Comparison of ENCODE assay signal across 30 cellular contexts in the genomic region with DNA sequence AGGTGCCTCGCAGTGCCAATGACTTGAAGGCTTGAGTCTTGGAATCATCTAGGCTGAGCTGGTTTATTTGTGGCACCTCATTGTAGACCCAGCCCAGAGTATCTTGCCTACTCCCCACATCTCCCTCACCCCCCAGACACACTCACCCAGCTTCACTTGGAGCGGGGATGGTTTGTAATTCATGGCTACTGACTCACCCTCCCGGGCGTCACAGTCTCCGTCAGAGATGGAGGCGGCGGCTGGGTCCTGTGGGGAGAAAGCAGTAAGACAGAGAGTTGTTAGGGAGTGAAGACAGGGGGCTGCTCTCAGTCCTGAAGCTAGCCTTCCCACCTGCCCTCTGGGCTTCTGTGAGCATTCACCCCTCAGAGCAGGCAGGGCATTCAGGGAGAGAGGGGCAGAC. TPM values are rescaled to one million over a fixed set of nuclear protein-coding genes. Genes with fewer than 3 reads are reported as not detected.
A peak's percentile ranks its signal among the peaks of the same experiment; 100 is the strongest.
DNase-seq lines count a peak whose midpoint lies in the region; ATAC-seq and TF ChIP-seq lines count a peak whose summit lies in the region.
"Had no signal": no experiment of that assay in that cellular context is flagged by ENCODE, and none has a peak within 500 bp of the region (broad histone marks: within the 10 kb centered on the region; RNA-seq: fewer than 3 reads in every experiment).

No MANE protein-coding gene starts in this region.

- H3K36me3 ChIP-seq in MM.1S (replicated peaks; ENCODE audit: insufficient read depth, low read length): no peaks in the 10 kb centered on the region

- H3K9me2 ChIP-seq in MM.1S (replicated peaks; ENCODE audit: insufficient read depth, low read length): no peaks in the 10 kb centered on the region

- ATAC-seq in HG03196 (IDR thresholded peaks at IDR 0.05; ENCODE audit: unreplicated experiment): no peak
- ATAC-seq: left lobe of liver, natural killer cell, pancreas had no signal

- no peak overlapping the region for H3K4me2 ChIP-seq in MM.1S (ENCODE audit: low read depth, low read length)
- H3K4me2 ChIP-seq: hepatocyte had no signal

- DNase-seq in Ammon's horn (ENCODE audit: low spot score) (peak; percentile 25), HT1080 (ENCODE audit: low read depth) (peak; percentile 67), epithelial cell of esophagus (ENCODE audit: low read depth) (peak; percentile 38), myocyte (ENCODE audit: low read depth) (peak; percentile 18), SK-N-DZ (ENCODE audit: low spot score) (no peak), MM.1S (no peak), DMS53 treated with DMSO at 0.1 percent for 48 hours (lab: John Stamatoyannopoulos, UW; ENCODE audit: unreplicated experiment) (no peak)
- DNase-seq: activated CD4-positive, alpha-beta T cell treated with anti-CD3 and anti-CD28 coated beads for 48 hours; activated naive CD4-positive, alpha-beta T cell treated with Interleukin-2 at 50 U/mL for 16 hours; activated T-cell treated with anti-CD3 and anti-CD28 coated beads, Interleukin-2, amount 50 U/mL, for 48 hours; amniotic stem cell; CD4-positive, alpha-beta memory T cell; H7; Karpas-422; natural killer cell; NCI-H1694 treated with DMSO at 0.1 percent for 48 hours; NCI-H526 treated with DMSO at 0.1 percent for 48 hours; pancreas; stimulated activated CD4-positive, alpha-beta T cell treated with anti-CD3 and anti-CD28 coated beads, Interleukin-4, amount 100 ng/mL, for 1 hour; stimulated activated naive CD4-positive, alpha-beta T cell; T-helper 2 cell had no signal

- H3K4me3 ChIP-seq in epithelial cell of esophagus (ENCODE audit: low read length) (no peak overlapping the region), MM.1S (ENCODE audit: low read length) (no peak overlapping the region)
- H3K4me3 ChIP-seq: hepatocyte, pancreas, right atrium auricular region, thoracic aorta had no signal

- no peaks in the 10 kb centered on the region for H3K79me2 ChIP-seq in MM.1S (ENCODE audit: low read length)
- H3K79me2 ChIP-seq: hepatocyte had no signal

- H2AFZ ChIP-seq in MM.1S (ENCODE audit: low read length): no peak overlapping the region
- H2AFZ ChIP-seq: hepatocyte had no signal

- TF ChIP-seq CTCF in epithelial cell of esophagus (IDR thresholded peaks at IDR 0.05; ENCODE audit: insufficient read depth, low read depth, low read length, missing control alignments): no peak
- TF ChIP-seq CTCF in MM.1S (IDR thresholded peaks at IDR 0.05; ENCODE audit: low read length): no peak

- no peak overlapping the region for H3K9ac ChIP-seq in MM.1S (ENCODE audit: low read length)

- no peaks in the 10 kb centered on the region for H3F3A ChIP-seq in MM.1S (ENCODE audit: insufficient read depth, low read length)

- H3K4me1 ChIP-seq in MM.1S (ENCODE audit: low read length): no peaks in the 10 kb centered on the region
- H3K4me1 ChIP-seq: pancreas, right atrium auricular region had no signal

- no peaks in the 10 kb centered on the region for H3K9me3 ChIP-seq in MM.1S (replicated peaks; ENCODE audit: insufficient read depth, low read length)
- H3K9me3 ChIP-seq: pancreas, right atrium auricular region, thoracic aorta had no signal

- no peak overlapping the region for H3K27ac ChIP-seq in MM.1S (ENCODE audit: low read length)
- H3K27ac ChIP-seq: hepatocyte, pancreas, right atrium auricular region, thoracic aorta, VCaP had no signal

- H4K20me1 ChIP-seq in MM.1S (ENCODE audit: insufficient read depth, low read length): no peaks in the 10 kb centered on the region

- no peaks in the 10 kb centered on the region for H3K27me3 ChIP-seq in MM.1S (replicated peaks; ENCODE audit: insufficient read depth, low read length)
- H3K27me3 ChIP-seq: hepatocyte, pancreas, right atrium auricular region had no signal

RNA-seq across cellular contexts. Expression of a gene that starts 29.0 kb away (rescaled TPM):
- total RNA-seq in HT1080 (2014; rRNA removed; shearing (Covaris generic)): 3.1 and 3.5 TPM in 2 replicates
- polyA plus RNA-seq in HT1080 (2015; cell fraction: cytosol; rRNA removed): 2.8 and 3.3 TPM in 2 replicates
- polyA plus RNA-seq in HT1080 (2015; cell fraction: nucleus; rRNA removed): 4.3 and 4.4 TPM in 2 replicates
- 2.6 and 7.6 TPM in 2 replicates for total RNA-seq in myocyte
- polyA plus RNA-seq in myocyte (2012): 3.5 TPM
- polyA plus RNA-seq in SK-N-DZ (2014; cell fraction: cytosol; rRNA removed): 0.78 and 0.91 TPM in 2 replicates
- 0.31 and 1.0 TPM in 2 replicates for polyA plus RNA-seq in SK-N-DZ (2014; cell fraction: nucleus; rRNA removed)

RNA-seq across cellular contexts. Expression of a gene that starts 52.7 kb away (rescaled TPM):
- total RNA-seq in HT1080 (2014; rRNA removed; shearing (Covaris generic)): 12.1 and 13.5 TPM in 2 replicates
- polyA plus RNA-seq in HT1080 (2015; cell fraction: cytosol; rRNA removed): 17.0 and 17.7 TPM in 2 replicates
- polyA plus RNA-seq in HT1080 (2015; cell fraction: nucleus; rRNA removed): 25.7 and 25.9 TPM in 2 replicates
- 18.9 and 19.2 TPM in 2 replicates for total RNA-seq in myocyte
- polyA plus RNA-seq in myocyte (2012): 24.8 TPM
- polyA plus RNA-seq in SK-N-DZ (2014; cell fraction: cytosol; rRNA removed): 29.1 and 34.2 TPM in 2 replicates
- polyA plus RNA-seq in SK-N-DZ (2014; cell fraction: nucleus; rRNA removed): 27.9 and 30.5 TPM in 2 replicates

RNA-seq across cellular contexts. Expression of a gene that starts 52.9 kb away (rescaled TPM):
- total RNA-seq in HT1080 (2014; rRNA removed; shearing (Covaris generic)): not detected in 2 replicates
- polyA plus RNA-seq in HT1080 (2015; cell fraction: cytosol; rRNA removed): not detected in 2 replicates
- 0.11 TPM in 1 of 2 replicates, not detected in the other for polyA plus RNA-seq in HT1080 (2015; cell fraction: nucleus; rRNA removed)
- 0.13 TPM in 1 of 2 replicates, not detected in the other for total RNA-seq in myocyte
- polyA plus RNA-seq in myocyte (2012): 0.14 TPM
- polyA plus RNA-seq in SK-N-DZ (2014; cell fraction: cytosol; rRNA removed): 1.3 and 1.6 TPM in 2 replicates
- polyA plus RNA-seq in SK-N-DZ (2014; cell fraction: nucleus; rRNA removed): 12.6 and 21.7 TPM in 2 replicates
- total RNA-seq: CD4-positive, alpha-beta memory T cell; dermis microvascular lymphatic vessel endothelial cell; endothelial cell of umbilical vein; left lobe of liver; mesothelial cell of epicardium; natural killer cell; right atrium auricular region; thoracic aorta had no signal
- polyA plus RNA-seq: CD4-positive, alpha-beta memory T cell; endothelial cell of umbilical vein; hepatocyte had no signal

Comparison
In these comparisons a context has a peak if more than half of its experiments do, and no peak if none do; other contexts are left out.
1. DNase-seq: peak in Ammon's horn (single experiment), HT1080 (single experiment), epithelial cell of esophagus (single experiment) and myocyte (single experiment); none in SK-N-DZ (single experiment), MM.1S (single experiment) and DMS53 treated with DMSO at 0.1 percent for 48 hours (single experiment).